Comparison of ENCODE assay signal across 12 cellular contexts in genomic region chrX:110108381-110108796, GRCh38.
DNase-seq lines count a peak whose midpoint lies in the region; ATAC-seq, FAIRE-seq and TF ChIP-seq lines count a peak whose summit lies in the region.
"Had no signal": no experiment of that assay in that cellular context is flagged by ENCODE, and none has a peak within 500 bp of the region (broad histone marks: within the 10 kb centered on the region; RNA-seq: fewer than 3 reads in every experiment).

No MANE protein-coding gene starts in this region.

- intact Hi-C loops in left lung (cut with DNase I), result no loop called here

- no peak for TF ChIP-seq CTCF in left lung (IDR thresholded peaks at IDR 0.05)

- peaks cover 0 to 8% of the 10 kb centered on the region in 2 donors for H3K4me1 ChIP-seq in left lung
- H3K4me1 ChIP-seq in small intestine (ENCODE audit: control insufficient read depth in 2 of 2, insufficient read depth in 1 of 2, low read depth in 1 of 2, low read length in 1 of 2), result no peaks in the 10 kb centered on the region
- H3K4me1 ChIP-seq: tibial nerve had no signal

- H3K36me3 ChIP-seq in left lung (no peaks in the 10 kb centered on the region), small intestine (ENCODE audit: control insufficient read depth in 2 of 2, insufficient read depth in 2 of 2, low read length in 2 of 2) (no peaks in the 10 kb centered on the region)

- no peaks in the 10 kb centered on the region for H3K9me3 ChIP-seq in left lung
- H3K9me3 ChIP-seq in small intestine (ENCODE audit: control insufficient read depth, low read depth), result no peaks in the 10 kb centered on the region
- H3K9me3 ChIP-seq: tibial nerve had no signal

- FAIRE-seq in small intestine (lab: Jason Lieb, UNC), result no peak
- FAIRE-seq: keratinocyte had no signal

- H3K27me3 ChIP-seq in left lung, result no peaks in the 10 kb centered on the region
- H3K27me3 ChIP-seq in small intestine (ENCODE audit: control insufficient read depth in 2 of 2, insufficient read depth in 2 of 2, low read length in 2 of 2), result no peaks in the 10 kb centered on the region

- ATAC-seq in HG02870 (IDR thresholded peaks at IDR 0.05; ENCODE audit: unreplicated experiment), result peak; percentile 60
- ATAC-seq in left lung, result peak; percentile 43

- whole genome bisulfite sequencing in small intestine, 3 donors, result 59 to 84% (median 78%) methylated on average over 3 of the region's 3 CpGs

- peak overlapping the region in 1 of 2 donors; percentile 80 for H3K27ac ChIP-seq in left lung
- H3K27ac ChIP-seq in small intestine (ENCODE audit: low read depth in 1 of 2, low read length in 1 of 2), result no peak overlapping the region
- H3K27ac ChIP-seq: tibial nerve, WERI-Rb-1 had no signal

- H3K4me3 ChIP-seq in left lung (no peak overlapping the region), small intestine (ENCODE audit: low read depth in 1 of 2, low read length in 2 of 2) (no peak overlapping the region)
- H3K4me3 ChIP-seq: tibial nerve had no signal

- peak; percentile 42 for DNase-seq in EH (ENCODE audit: low read depth)
- DNase-seq in SIG-M5 (lab: John Stamatoyannopoulos, UW), result peak; percentile 63
- DNase-seq in left lung, result no peak
- no peak for DNase-seq in small intestine
- DNase-seq in stimulated activated CD4-positive, alpha-beta T cell treated with anti-CD3 and anti-CD28 coated beads, Interleukin-4, amount 100 ng/mL, for 1 hour, result no peak
- no peak for DNase-seq in islet precursor cell
- no peak for DNase-seq in ureter (ENCODE audit: low spot score)
- DNase-seq: CD4-positive, CD25-positive, alpha-beta regulatory T cell; WERI-Rb-1 had no signal

Comparison
In these comparisons a context has a peak if more than half of its experiments do, and no peak if none do; other contexts are left out.
1. DNase-seq: peak in EH (single experiment) and SIG-M5 (single experiment); none in left lung (0 of 2), small intestine (single experiment), stimulated activated CD4-positive, alpha-beta T cell treated with anti-CD3 and anti-CD28 coated beads, Interleukin-4, amount 100 ng/mL, for 1 hour (single experiment), islet precursor cell (single experiment) and ureter (single experiment).